ENCODE assay signal across 19 cellular contexts in genomic region chr10:97259119-97259518, GRCh38.
"Had no signal": no experiment of that assay in that cellular context is flagged by ENCODE, and none has a peak within 500 bp of the region (broad histone marks: within the 10 kb centered on the region; RNA-seq: fewer than 3 reads in every experiment).

No MANE protein-coding gene starts in this region.

- H3K36me3 ChIP-seq: thyroid gland had no signal

- H3K27ac ChIP-seq: dorsolateral prefrontal cortex, epithelial cell of prostate, esophagus muscularis mucosa, gastroesophageal sphincter, sigmoid colon, skin epidermis, suprapubic skin, thyroid gland had no signal

- DNase-seq: central memory CD4-positive, alpha-beta T cell; cortex of kidney; dorsolateral prefrontal cortex; effector memory CD8-positive, alpha-beta T cell; glutamatergic neuron; immature natural killer cell; left ventricle myocardium superior; mesendoderm; naive thymus-derived CD8-positive, alpha-beta T cell; posterior cingulate gyrus; sigmoid colon; stimulated activated CD4-positive, alpha-beta T cell treated with anti-CD3 and anti-CD28 coated beads, Interleukin-12 subunit alpha, Interleukin-12 subunit beta, amount 100 ng/mL, for 4 hours; stimulated activated naive CD4-positive, alpha-beta T cell treated with Interleukin-2 at 50 U/mL for 16 hours; thyroid gland had no signal

- H3K9me3 ChIP-seq: esophagus muscularis mucosa, gastroesophageal sphincter, sigmoid colon, suprapubic skin, thyroid gland had no signal

- H3K27me3 ChIP-seq: dorsolateral prefrontal cortex, esophagus muscularis mucosa, gastroesophageal sphincter, sigmoid colon, suprapubic skin, thyroid gland had no signal

- H3K27me3 Mint-ChIP-seq: effector memory CD8-positive, alpha-beta T cell; naive thymus-derived CD8-positive, alpha-beta T cell had no signal

- H3K4me3 ChIP-seq: dorsolateral prefrontal cortex, esophagus muscularis mucosa, gastroesophageal sphincter, sigmoid colon, skin epidermis, suprapubic skin, thyroid gland had no signal

- H3K4me1 Mint-ChIP-seq: naive thymus-derived CD8-positive, alpha-beta T cell had no signal

- H3K4me1 ChIP-seq: esophagus muscularis mucosa, gastroesophageal sphincter, sigmoid colon, suprapubic skin, thyroid gland had no signal

- ATAC-seq: effector memory CD8-positive, alpha-beta T cell; gastroesophageal sphincter; left ventricle myocardium superior; naive thymus-derived CD8-positive, alpha-beta T cell had no signal

- H3K4me3 Mint-ChIP-seq: effector memory CD8-positive, alpha-beta T cell; immature natural killer cell; naive thymus-derived CD8-positive, alpha-beta T cell had no signal

- H3K9me3 Mint-ChIP-seq: effector memory CD8-positive, alpha-beta T cell; immature natural killer cell had no signal
